1 cellular context compared by ENCODE assay signal in genomic region chr4:6749340-6750171, GRCh38.
TF ChIP-seq lines count a peak whose summit lies in the region.

No MANE protein-coding gene starts in this region.

TF ChIP-seq in HepG2, 621 proteins besides CTCF, POLR2A, EP300 and RAD21 (continued from another document and continues in another):
- TF ChIP-seq ZNF691 (CRISPR knock-in tag; IDR thresholded peaks at IDR 0.05; ENCODE audit: borderline replicate concordance, low read depth) (peak; percentile 89; the same call in 1 of the 2 replicates), KDM1A (CRISPR knock-in tag; IDR thresholded peaks at IDR 0.05) (no peak), TEAD2 (CRISPR knock-in tag; IDR thresholded peaks at IDR 0.05) (no peak), ZBTB49 (CRISPR knock-in tag; IDR thresholded peaks at IDR 0.05; ENCODE audit: borderline replicate concordance) (no peak), ZNF33A (CRISPR knock-in tag; IDR thresholded peaks at IDR 0.05; ENCODE audit: borderline replicate concordance) (no peak), ZNF143 (CRISPR knock-in tag; IDR thresholded peaks at IDR 0.05) (no peak), RFX5 (IDR thresholded peaks at IDR 0.05; ENCODE audit: low read depth, low read length) (no peak), HNRNPUL1 (IDR thresholded peaks at IDR 0.05; ENCODE audit: low read depth, low read length) (no peak), SYNCRIP (IDR thresholded peaks at IDR 0.05; ENCODE audit: insufficient read depth, low read depth, low read length) (no peak), IRX3 (CRISPR knock-in tag; IDR thresholded peaks at IDR 0.05; ENCODE audit: borderline replicate concordance, low read depth) (no peak), ZFAT (CRISPR knock-in tag; conservative IDR thresholded peaks at IDR 0.05) (no peak), ZFX (CRISPR knock-in tag; IDR thresholded peaks at IDR 0.05; ENCODE audit: low read depth) (peak; percentile 91), ZNF816 (CRISPR knock-in tag; IDR thresholded peaks at IDR 0.05; ENCODE audit: borderline replicate concordance) (no peak), IKZF5 (CRISPR knock-in tag; IDR thresholded peaks at IDR 0.05) (peak; percentile 93), MNT (IDR thresholded peaks at IDR 0.05) (peak; percentile 55; the same call in 1 of the 2 replicates), PHF8 (CRISPR knock-in tag; IDR thresholded peaks at IDR 0.05) (no peak; the same call in 1 of the 2 replicates), KDM5A (IDR thresholded peaks at IDR 0.05; ENCODE audit: borderline replicate concordance, low read length) (no peak), PBX2 (CRISPR knock-in tag; IDR thresholded peaks at IDR 0.05) (no peak), EHMT2 (IDR thresholded peaks at IDR 0.05; ENCODE audit: borderline replicate concordance, low read depth, low read length) (no peak), SRSF1 (optimal IDR thresholded peaks at IDR 0.05; ENCODE audit: low read depth, low read length) (peak; percentile 62), HMG20A (CRISPR knock-in tag; IDR thresholded peaks at IDR 0.05; ENCODE audit: borderline replicate concordance) (peak; percentile 66; the same call in 1 of the 2 replicates), PLSCR1 (CRISPR knock-in tag; IDR thresholded peaks at IDR 0.05; ENCODE audit: borderline replicate concordance) (no peak), ELF3 (CRISPR knock-in tag; IDR thresholded peaks at IDR 0.05) (peak; percentile 88), SOX6 (IDR thresholded peaks at IDR 0.05) (no peak), SOX6 (CRISPR knock-in tag; IDR thresholded peaks at IDR 0.05) (peak; percentile 90), PAXIP1 (CRISPR knock-in tag; conservative IDR thresholded peaks at IDR 0.05) (peak; percentile 91), CEBPG (CRISPR knock-in tag; IDR thresholded peaks at IDR 0.05) (no peak), ZBTB10 (CRISPR knock-in tag; IDR thresholded peaks at IDR 0.05; ENCODE audit: borderline replicate concordance) (peak; percentile 41; the same call in 1 of the 2 replicates), SALL1 (CRISPR knock-in tag; IDR thresholded peaks at IDR 0.05) (peak; percentile 95), HIC2 (CRISPR knock-in tag; IDR thresholded peaks at IDR 0.05; ENCODE audit: low read depth) (peak; percentile 95), NFE2L1 (CRISPR knock-in tag; IDR thresholded peaks at IDR 0.05; ENCODE audit: borderline replicate concordance) (no peak), ZNF773 (CRISPR knock-in tag; IDR thresholded peaks at IDR 0.05; ENCODE audit: borderline replicate concordance) (no peak), ZNF761 (CRISPR knock-in tag; conservative IDR thresholded peaks at IDR 0.05) (0 out of 2 replicates have a peak, but pooled peaks have one; percentile 66), ATRX (CRISPR knock-in tag; IDR thresholded peaks at IDR 0.05; ENCODE audit: borderline replicate concordance) (no peak), IKZF1 (IDR thresholded peaks at IDR 0.05) (no peak)
- TF ChIP-seq, protein P1, sequence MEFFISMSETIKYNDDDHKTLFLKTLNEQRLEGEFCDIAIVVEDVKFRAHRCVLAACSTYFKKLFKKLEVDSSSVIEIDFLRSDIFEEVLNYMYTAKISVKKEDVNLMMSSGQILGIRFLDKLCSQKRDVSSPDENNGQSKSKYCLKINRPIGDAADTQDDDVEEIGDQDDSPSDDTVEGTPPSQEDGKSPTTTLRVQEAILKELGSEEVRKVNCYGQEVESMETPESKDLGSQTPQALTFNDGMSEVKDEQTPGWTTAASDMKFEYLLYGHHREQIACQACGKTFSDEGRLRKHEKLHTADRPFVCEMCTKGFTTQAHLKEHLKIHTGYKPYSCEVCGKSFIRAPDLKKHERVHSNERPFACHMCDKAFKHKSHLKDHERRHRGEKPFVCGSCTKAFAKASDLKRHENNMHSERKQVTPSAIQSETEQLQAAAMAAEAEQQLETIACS (CRISPR knock-in tag; IDR thresholded peaks at IDR 0.05) = no peak
- TF ChIP-seq, protein P2, sequence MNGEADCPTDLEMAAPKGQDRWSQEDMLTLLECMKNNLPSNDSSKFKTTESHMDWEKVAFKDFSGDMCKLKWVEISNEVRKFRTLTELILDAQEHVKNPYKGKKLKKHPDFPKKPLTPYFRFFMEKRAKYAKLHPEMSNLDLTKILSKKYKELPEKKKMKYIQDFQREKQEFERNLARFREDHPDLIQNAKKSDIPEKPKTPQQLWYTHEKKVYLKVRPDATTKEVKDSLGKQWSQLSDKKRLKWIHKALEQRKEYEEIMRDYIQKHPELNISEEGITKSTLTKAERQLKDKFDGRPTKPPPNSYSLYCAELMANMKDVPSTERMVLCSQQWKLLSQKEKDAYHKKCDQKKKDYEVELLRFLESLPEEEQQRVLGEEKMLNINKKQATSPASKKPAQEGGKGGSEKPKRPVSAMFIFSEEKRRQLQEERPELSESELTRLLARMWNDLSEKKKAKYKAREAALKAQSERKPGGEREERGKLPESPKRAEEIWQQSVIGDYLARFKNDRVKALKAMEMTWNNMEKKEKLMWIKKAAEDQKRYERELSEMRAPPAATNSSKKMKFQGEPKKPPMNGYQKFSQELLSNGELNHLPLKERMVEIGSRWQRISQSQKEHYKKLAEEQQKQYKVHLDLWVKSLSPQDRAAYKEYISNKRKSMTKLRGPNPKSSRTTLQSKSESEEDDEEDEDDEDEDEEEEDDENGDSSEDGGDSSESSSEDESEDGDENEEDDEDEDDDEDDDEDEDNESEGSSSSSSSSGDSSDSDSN (CRISPR knock-in tag; IDR thresholded peaks at IDR 0.05) = peak; percentile 87
- TF ChIP-seq, protein P3, sequence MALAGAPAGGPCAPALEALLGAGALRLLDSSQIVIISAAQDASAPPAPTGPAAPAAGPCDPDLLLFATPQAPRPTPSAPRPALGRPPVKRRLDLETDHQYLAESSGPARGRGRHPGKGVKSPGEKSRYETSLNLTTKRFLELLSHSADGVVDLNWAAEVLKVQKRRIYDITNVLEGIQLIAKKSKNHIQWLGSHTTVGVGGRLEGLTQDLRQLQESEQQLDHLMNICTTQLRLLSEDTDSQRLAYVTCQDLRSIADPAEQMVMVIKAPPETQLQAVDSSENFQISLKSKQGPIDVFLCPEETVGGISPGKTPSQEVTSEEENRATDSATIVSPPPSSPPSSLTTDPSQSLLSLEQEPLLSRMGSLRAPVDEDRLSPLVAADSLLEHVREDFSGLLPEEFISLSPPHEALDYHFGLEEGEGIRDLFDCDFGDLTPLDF (CRISPR knock-in tag; IDR thresholded peaks at IDR 0.05) = peak; percentile 69; the same call in 1 of the 2 replicates
